ENCODE assay signal across 8 cellular contexts in genomic region chr1:39081266-39082139, GRCh38. TPM values are rescaled to one million over a fixed set of nuclear protein-coding genes. Genes with fewer than 3 reads are reported as not detected.
DNase-seq lines count a peak whose midpoint lies in the region; ATAC-seq and TF ChIP-seq lines count a peak whose summit lies in the region.

No MANE protein-coding gene starts in this region.

- H3K4me3 ChIP-seq in mucosa of descending colon, result no peak overlapping the region
- peak overlapping the region; percentile 60 to 87 for H3K4me3 ChIP-seq in aorta (ENCODE audit: low read length in 2 of 2)

- peaks cover 5% of the 10 kb centered on the region for H3K4me1 ChIP-seq in mucosa of descending colon (ENCODE audit: low read depth)
- no peaks in the 10 kb centered on the region for H3K4me1 ChIP-seq in aorta (ENCODE audit: control insufficient read depth in 1 of 2, insufficient read depth in 2 of 2, low read length in 2 of 2)

- H3K4me3 Mint-ChIP-seq in activated CD4-positive, alpha-beta T cell treated with anti-CD3 and anti-CD28 coated beads, Interleukin-2, amount 10 ng/mL, durations not matched to agents 24 days and 14 days, result no peak overlapping the region

- H3K4me1 Mint-ChIP-seq in activated CD4-positive, alpha-beta T cell treated with anti-CD3 and anti-CD28 coated beads, Interleukin-2, amount 10 ng/mL, durations not matched to agents 24 days and 14 days, result peaks cover 4% of the 10 kb centered on the region

- 1% methylated on average over 56 to 117 of the region's 117 CpGs for WGBS in aorta, 2 donors

- TF ChIP-seq CTCF in mucosa of descending colon (IDR thresholded peaks at IDR 0.05), result no peak

- ATAC-seq in SK-N-SH treated with all-trans-retinoic acid at 6 μM for 48 hours, result peak; percentile 62
- peak; percentile 67 for ATAC-seq in mucosa of descending colon
- ATAC-seq in aorta (ENCODE audit: low FRiP score), result no peak
- no peak for ATAC-seq in GM19395 (IDR thresholded peaks at IDR 0.05; ENCODE audit: unreplicated experiment)

- H3K9me3 Mint-ChIP-seq in activated CD4-positive, alpha-beta T cell treated with anti-CD3 and anti-CD28 coated beads, Interleukin-2, amount 10 ng/mL, durations not matched to agents 24 days and 14 days, result no peaks in the 10 kb centered on the region

- H3K9me3 ChIP-seq in mucosa of descending colon (no peaks in the 10 kb centered on the region), aorta (ENCODE audit: control insufficient read depth, low read length) (no peaks in the 10 kb centered on the region)

- no peak overlapping the region for H3K27ac Mint-ChIP-seq in activated CD4-positive, alpha-beta T cell treated with anti-CD3 and anti-CD28 coated beads, Interleukin-2, amount 10 ng/mL, durations not matched to agents 24 days and 14 days

- H3K36me3 Mint-ChIP-seq in activated CD4-positive, alpha-beta T cell treated with anti-CD3 and anti-CD28 coated beads, Interleukin-2, amount 10 ng/mL, durations not matched to agents 24 days and 14 days (ENCODE audit: low read depth), result no peaks in the 10 kb centered on the region

- H3K27me3 Mint-ChIP-seq in activated CD4-positive, alpha-beta T cell treated with anti-CD3 and anti-CD28 coated beads, Interleukin-2, amount 10 ng/mL, durations not matched to agents 24 days and 14 days, result peaks cover 53% of the 10 kb centered on the region

- DNase-seq in activated CD4-positive, alpha-beta T cell treated with anti-CD3 and anti-CD28 coated beads, Interleukin-2, amount 10 ng/mL, durations not matched to agents 24 days and 14 days, result peak; percentile 74
- DNase-seq in activated CD4-positive, alpha-beta T cell treated with anti-CD3 and anti-CD28 coated beads for 1 hour, result no peak
- DNase-seq in ecto neural progenitor cell (ENCODE audit: low spot score) (peak; percentile 53), mucosa of descending colon (peak in 1 of 3 donors; percentile 52), aorta (peak; percentile 60 to 79), midbrain (lab: John Stamatoyannopoulos, UW) (no peak)

- H3K27me3 ChIP-seq in aorta (ENCODE audit: control insufficient read depth in 1 of 2, insufficient read depth in 2 of 2, low read length in 1 of 2), result no peaks in the 10 kb centered on the region

- H3K36me3 ChIP-seq in mucosa of descending colon (ENCODE audit: low read depth), result no peaks in the 10 kb centered on the region
- no peaks in the 10 kb centered on the region for H3K36me3 ChIP-seq in aorta (ENCODE audit: control insufficient read depth in 1 of 2, insufficient read depth in 2 of 2, low read length in 1 of 2)

- intact Hi-C loops in activated CD4-positive, alpha-beta T cell treated with anti-CD3 and anti-CD28 coated beads, Interleukin-2, amount 10 ng/mL, durations not matched to agents 24 days and 14 days (cut with micrococcal nuclease), result no loop called here
- intact Hi-C loops in mucosa of descending colon (cut with DNase I, micrococcal nuclease), result no loop called here
- intact Hi-C loops in aorta (cut with DNase I), result no loop called here

- no peak overlapping the region for H3K27ac ChIP-seq in aorta (ENCODE audit: low read depth in 1 of 2, low read length in 2 of 2)

TF ChIP-seq in SK-N-SH treated with all-trans-retinoic acid at 6 μM for 48 hours, 23 proteins besides CTCF, POLR2A, EP300 and RAD21:
- no peak for TF ChIP-seq PPARA (CRISPR knock-in tag; IDR thresholded peaks at IDR 0.05; ENCODE audit: borderline replicate concordance)
- TF ChIP-seq TOX (CRISPR knock-in tag; IDR thresholded peaks at IDR 0.05; ENCODE audit: borderline replicate concordance), result no peak
- no peak for TF ChIP-seq CSDC2 (CRISPR knock-in tag; IDR thresholded peaks at IDR 0.05)
- no peak for TF ChIP-seq GLIS3 (CRISPR knock-in tag; IDR thresholded peaks at IDR 0.05)
- no peak for TF ChIP-seq ZNF565 (CRISPR knock-in tag; conservative IDR thresholded peaks at IDR 0.05; ENCODE audit: low read depth)
- no peak for TF ChIP-seq ZC3H10 (CRISPR knock-in tag; IDR thresholded peaks at IDR 0.05)
- TF ChIP-seq RARB (CRISPR knock-in tag; IDR thresholded peaks at IDR 0.05), result no peak
- TF ChIP-seq PATZ1 (CRISPR knock-in tag; IDR thresholded peaks at IDR 0.05; ENCODE audit: borderline replicate concordance), result no peak
- TF ChIP-seq ZNF8 (CRISPR knock-in tag; IDR thresholded peaks at IDR 0.05), result no peak
- no peak for TF ChIP-seq ISL1 (CRISPR knock-in tag; IDR thresholded peaks at IDR 0.05)
- no peak for TF ChIP-seq ZFP30 (CRISPR knock-in tag; IDR thresholded peaks at IDR 0.05)
- no peak for TF ChIP-seq ARNTL (CRISPR knock-in tag; IDR thresholded peaks at IDR 0.05; ENCODE audit: borderline replicate concordance, low read depth)
- TF ChIP-seq OSR1 (CRISPR knock-in tag; IDR thresholded peaks at IDR 0.05), result no peak
- no peak for TF ChIP-seq ESRRG (CRISPR knock-in tag; IDR thresholded peaks at IDR 0.05)
- no peak for TF ChIP-seq SNAI2 (CRISPR knock-in tag; IDR thresholded peaks at IDR 0.05)
- TF ChIP-seq TCF4 (CRISPR knock-in tag; IDR thresholded peaks at IDR 0.05; ENCODE audit: borderline replicate concordance), result no peak

RNA-seq across cellular contexts. Expression of gene NDUFS5, which starts 55.4 kb away (rescaled TPM):
- 162 and 164 TPM in 2 replicates for total RNA-seq in activated CD4-positive, alpha-beta T cell treated with anti-CD3 and anti-CD28 coated beads, Interleukin-2, amount 10 ng/mL, durations not matched to agents 24 days and 14 days
- total RNA-seq in mucosa of descending colon, result 100 to 1,000 TPM; 167 to 224 (median 183) TPM
- 100 to 1,000 TPM; 114 to 134 TPM for total RNA-seq in aorta
- 100 to 1,000 TPM; 511 to 574 TPM for polyA plus RNA-seq in aorta

Comparison
In these comparisons a context has a peak if more than half of its experiments do, and no peak if none do; other contexts are left out.
1. DNase-seq: peak in activated CD4-positive, alpha-beta T cell treated with anti-CD3 and anti-CD28 coated beads, Interleukin-2, amount 10 ng/mL, durations not matched to agents 24 days and 14 days (single experiment), ecto neural progenitor cell (single experiment) and aorta (2 of 2); none in activated CD4-positive, alpha-beta T cell treated with anti-CD3 and anti-CD28 coated beads for 1 hour (single experiment) and midbrain (single experiment).
2. ATAC-seq: peak in SK-N-SH treated with all-trans-retinoic acid at 6 μM for 48 hours (single experiment) and mucosa of descending colon (single experiment); none in aorta (single experiment) and GM19395 (single experiment).